ENCODE assay signal across 21 cellular contexts in the genomic region with DNA sequence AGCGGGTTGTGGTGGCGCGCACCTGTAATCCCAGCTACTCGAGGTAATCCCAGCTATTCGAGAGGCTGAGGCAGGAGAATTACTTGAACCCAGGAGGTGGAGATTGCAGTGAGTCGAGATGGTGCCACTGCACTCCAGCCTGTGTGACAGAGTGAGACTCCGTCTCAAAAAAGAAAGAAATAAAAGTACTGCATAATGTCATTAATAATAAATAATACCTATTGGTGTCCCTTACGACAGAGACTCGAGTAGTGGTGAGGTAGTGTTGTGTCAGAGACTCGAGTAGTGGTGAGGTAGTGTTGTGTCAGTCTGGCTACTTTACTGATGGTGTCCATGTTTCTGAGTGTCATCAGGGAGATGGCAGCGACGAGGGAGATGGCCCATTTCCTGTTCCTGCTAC. TPM values are rescaled to one million over a fixed set of nuclear protein-coding genes. Genes with fewer than 3 reads are reported as not detected.
DNase-seq lines count a peak whose midpoint lies in the region; ATAC-seq and TF ChIP-seq lines count a peak whose summit lies in the region.
"Had no signal": no experiment of that assay in that cellular context is flagged by ENCODE, and none has a peak within 500 bp of the region (broad histone marks: within the 10 kb centered on the region; RNA-seq: fewer than 3 reads in every experiment).

No MANE protein-coding gene starts in this region.

- CTCF ChIA-PET in Caco-2 (lab: Charles Lee): no interaction called here

- H3K27me3 ChIP-seq in Caco-2 (replicated peaks; ENCODE audit: control insufficient read depth, insufficient read depth, low read length) (no peaks in the 10 kb centered on the region), neural cell (ENCODE audit: insufficient read depth, low read depth, low read length) (peaks cover 32% of the 10 kb centered on the region)
- H3K27me3 ChIP-seq: gastroesophageal sphincter, ovary had no signal

- H3F3A ChIP-seq in neural cell (ENCODE audit: insufficient read depth, low read length, poor library complexity, severe bottlenecking): no peaks in the 10 kb centered on the region

- H3K27me3 Mint-ChIP-seq in Caco-2 (ENCODE audit: insufficient read depth, unreplicated experiment) (peaks cover 4% of the 10 kb centered on the region), IgD-negative memory B cell (peaks cover 13% of the 10 kb centered on the region), glutamatergic neuron (ENCODE audit: unreplicated experiment) (peaks cover 19% of the 10 kb centered on the region)

- H3K4me1 Mint-ChIP-seq in Caco-2 (ENCODE audit: low read depth, unreplicated experiment) (no peaks in the 10 kb centered on the region), IgD-negative memory B cell (peaks cover 8 to 18% (median 10%) of the 10 kb centered on the region in 3 donors), glutamatergic neuron (ENCODE audit: low read depth, unreplicated experiment) (peaks cover 4% of the 10 kb centered on the region)

- H3K9me3 Mint-ChIP-seq in Caco-2 (ENCODE audit: unreplicated experiment): no peaks in the 10 kb centered on the region
- H3K9me3 Mint-ChIP-seq in IgD-negative memory B cell: peaks cover 0 to 1% (median 0%) of the 10 kb centered on the region in 3 donors
- peaks cover 5% of the 10 kb centered on the region for H3K9me3 Mint-ChIP-seq in glutamatergic neuron (ENCODE audit: unreplicated experiment)

- H3K4me3 ChIP-seq in Caco-2 (ENCODE audit: low read depth, low read length) (peak overlapping the region; percentile 72), neural cell (ENCODE audit: low read length) (peak overlapping the region; percentile 72)
- H3K4me3 ChIP-seq: BLaER1 had no signal

- H3K9me3 ChIP-seq in Caco-2 (no peaks in the 10 kb centered on the region), neural cell (ENCODE audit: low read length) (peaks cover 6% of the 10 kb centered on the region)
- H3K9me3 ChIP-seq: BLaER1, colonic mucosa, gastroesophageal sphincter, ovary, tibial nerve had no signal

- no peaks in the 10 kb centered on the region for H3K79me2 ChIP-seq in neural cell (replicated peaks; ENCODE audit: insufficient read depth, low read length)

- no peak overlapping the region for H2AFZ ChIP-seq in neural cell (ENCODE audit: low read depth, low read length)

- peaks cover 12% of the 10 kb centered on the region for H3K36me3 Mint-ChIP-seq in Caco-2 (ENCODE audit: insufficient read depth, unreplicated experiment)
- H3K36me3 Mint-ChIP-seq in IgD-negative memory B cell: no peaks in the 10 kb centered on the region
- peaks cover 9% of the 10 kb centered on the region for H3K36me3 Mint-ChIP-seq in glutamatergic neuron (ENCODE audit: unreplicated experiment)

- BruUV-seq in Caco-2 (replicated peaks; lab: Mats Ljungman, UMichigan): no TSS peak

- H3K27ac ChIP-seq in neural cell (ENCODE audit: low read length): no peak overlapping the region
- H3K27ac ChIP-seq: BLaER1, colonic mucosa, gastroesophageal sphincter, ovary had no signal

- no peaks in the 10 kb centered on the region for H4K20me1 ChIP-seq in neural cell (ENCODE audit: insufficient read depth)

- H3K4me3 Mint-ChIP-seq in Caco-2 (ENCODE audit: unreplicated experiment) (peak overlapping the region; percentile 82), IgD-negative memory B cell (peak overlapping the region; percentile 38 to 98 (median 78)), glutamatergic neuron (ENCODE audit: unreplicated experiment) (peak overlapping the region; percentile 85)

- no peaks in the 10 kb centered on the region for H3K36me3 ChIP-seq in Caco-2 (ENCODE audit: control insufficient read depth, insufficient read depth, low read length)
- no peaks in the 10 kb centered on the region for H3K36me3 ChIP-seq in neural cell (ENCODE audit: insufficient read depth, low read length)
- H3K36me3 ChIP-seq: BLaER1, colonic mucosa, gastroesophageal sphincter, ovary, tibial nerve, WERI-Rb-1 had no signal

- intact Hi-C loops in Caco-2 (cut with micrococcal nuclease; ENCODE audit: unreplicated experiment): no loop called here

- H3K4me2 ChIP-seq in neural cell (ENCODE audit: low read length): no peak overlapping the region

- H3K9ac ChIP-seq in neural cell (ENCODE audit: low read length): no peak overlapping the region
- H3K9ac ChIP-seq: BLaER1 had no signal

- H3K27ac Mint-ChIP-seq in Caco-2 (ENCODE audit: unreplicated experiment) (no peak overlapping the region), IgD-negative memory B cell (peak overlapping the region in 1 of 3 donors; percentile 9), glutamatergic neuron (ENCODE audit: unreplicated experiment) (no peak overlapping the region)

- ATAC-seq in HG02798 (IDR thresholded peaks at IDR 0.05; ENCODE audit: poor library complexity, unreplicated experiment) (no peak), HG03442 (IDR thresholded peaks at IDR 0.05; ENCODE audit: unreplicated experiment) (no peak)

- no peak for TF ChIP-seq CTCF in Caco-2 (IDR thresholded peaks at IDR 0.05; ENCODE audit: insufficient read depth in 1 of 2, low read depth in 1 of 2, low read length in 1 of 2, severe bottlenecking in 1 of 2, unreplicated experiment in 1 of 2)
- TF ChIP-seq CTCF in glutamatergic neuron (IDR thresholded peaks at IDR 0.05; ENCODE audit: partially characterized antibody, unreplicated experiment): no peak
- no peak for TF ChIP-seq CTCF in neural cell (IDR thresholded peaks at IDR 0.05; ENCODE audit: poor library complexity, severe bottlenecking)

- H3K4me1 ChIP-seq in Caco-2: no peaks in the 10 kb centered on the region

- POLR2A ChIA-PET in Caco-2 (lab: Charles Lee): no interaction called here

- TF ChIP-seq RAD21 in neural cell (conservative IDR thresholded peaks at IDR 0.05): no peak

- TF ChIP-seq EP300 in neural cell (conservative IDR thresholded peaks at IDR 0.05; ENCODE audit: poor library complexity, severe bottlenecking): no peak

- H3K9me2 ChIP-seq in neural cell (ENCODE audit: insufficient read depth, low read length): no peaks in the 10 kb centered on the region

- DNase-seq in Caco-2 (peak in 1 of 2 experiments; percentile 14), glutamatergic neuron (no peak)
- no peak for DNase-seq in central memory CD4-positive, alpha-beta T cell
- DNase-seq: aorta, NCI-H2227 treated with DMSO at 0.1 percent for 48 hours, WERI-Rb-1 had no signal

TF ChIP-seq in neural cell, 6 proteins besides CTCF, POLR2A, EP300 and RAD21:
- TF ChIP-seq SMC3 (conservative IDR thresholded peaks at IDR 0.05; ENCODE audit: poor library complexity) (no peak), MXI1 (conservative IDR thresholded peaks at IDR 0.05; ENCODE audit: poor library complexity, severe bottlenecking) (no peak), REST (IDR thresholded peaks at IDR 0.05; ENCODE audit: borderline replicate concordance) (no peak), EZH2 (IDR thresholded peaks at IDR 0.05; ENCODE audit: borderline replicate concordance, insufficient read depth, low read length, poor library complexity, severe bottlenecking) (no peak), TAF1 (IDR thresholded peaks at IDR 0.05; ENCODE audit: low read depth) (no peak), POLR2AphosphoS5 (IDR thresholded peaks at IDR 0.05) (no peak)

RNA-seq across cellular contexts. Expression of gene GLS2, which starts 1.3 kb away (rescaled TPM):
- total RNA-seq in Caco-2 (2022): 14.2 and 14.7 TPM in 2 replicates
- polyA plus RNA-seq in IgD-negative memory B cell: 3.8 TPM
- 0.91 TPM for total RNA-seq in glutamatergic neuron (ENCODE audit: unreplicated experiment)
- polyA plus RNA-seq in neural cell: 7.4 and 10.5 TPM in 2 replicates
- polyA minus RNA-seq in neural cell: 4.9 and 7.9 TPM in 2 replicates
- total RNA-seq: LHCN-M2, skeletal muscle tissue had no signal

RNA-seq across cellular contexts. Expression of gene SPRYD4, which starts 18.3 kb away (rescaled TPM):
- total RNA-seq in Caco-2 (2022): 2.8 TPM in 2 replicates
- polyA plus RNA-seq in IgD-negative memory B cell: 1.3 TPM
- total RNA-seq in glutamatergic neuron (ENCODE audit: unreplicated experiment): 3.6 TPM
- polyA plus RNA-seq in neural cell: 1.8 and 2.1 TPM in 2 replicates
- 3.2 and 4.3 TPM in 2 replicates for polyA minus RNA-seq in neural cell

RNA-seq across cellular contexts. Expression of gene MIP, which starts 32.2 kb away (rescaled TPM):
- total RNA-seq in Caco-2 (2022) (not detected in 2 replicates), glutamatergic neuron (ENCODE audit: unreplicated experiment) (not detected)
- polyA plus RNA-seq in IgD-negative memory B cell (not detected), neural cell (not detected in 2 replicates)
- not detected in 2 replicates for polyA minus RNA-seq in neural cell
- total RNA-seq: activated CD8-positive, alpha-beta memory T cell treated with anti-CD3 and anti-CD28 coated beads for 36 hours; aorta; colonic mucosa; Daoy; epithelial cell of proximal tubule; gastroesophageal sphincter; LHCN-M2; skeletal muscle tissue; tibial nerve had no signal
- polyA plus RNA-seq: aorta, keratinocyte, ovary had no signal

RNA-seq across cellular contexts. Expression of gene RBMS2, which starts 34.9 kb away (rescaled TPM):
- 32.5 and 39.5 TPM in 2 replicates for total RNA-seq in Caco-2 (2022)
- 0.28 TPM for polyA plus RNA-seq in IgD-negative memory B cell
- total RNA-seq in glutamatergic neuron (ENCODE audit: unreplicated experiment): 10.2 TPM
- polyA plus RNA-seq in neural cell: 2.4 and 3.2 TPM in 2 replicates
- 3.2 and 7.6 TPM in 2 replicates for polyA minus RNA-seq in neural cell

RNA-seq across cellular contexts. Expression of gene TIMELESS, which starts 37.5 kb away (rescaled TPM):
- total RNA-seq in Caco-2 (2022): 40.1 and 43.2 TPM in 2 replicates
- 14.3 TPM for polyA plus RNA-seq in IgD-negative memory B cell
- 17.9 TPM for total RNA-seq in glutamatergic neuron (ENCODE audit: unreplicated experiment)
- polyA plus RNA-seq in neural cell: 2.5 and 4.4 TPM in 2 replicates
- polyA minus RNA-seq in neural cell: 4.3 and 4.4 TPM in 2 replicates
